In the genomic region with DNA sequence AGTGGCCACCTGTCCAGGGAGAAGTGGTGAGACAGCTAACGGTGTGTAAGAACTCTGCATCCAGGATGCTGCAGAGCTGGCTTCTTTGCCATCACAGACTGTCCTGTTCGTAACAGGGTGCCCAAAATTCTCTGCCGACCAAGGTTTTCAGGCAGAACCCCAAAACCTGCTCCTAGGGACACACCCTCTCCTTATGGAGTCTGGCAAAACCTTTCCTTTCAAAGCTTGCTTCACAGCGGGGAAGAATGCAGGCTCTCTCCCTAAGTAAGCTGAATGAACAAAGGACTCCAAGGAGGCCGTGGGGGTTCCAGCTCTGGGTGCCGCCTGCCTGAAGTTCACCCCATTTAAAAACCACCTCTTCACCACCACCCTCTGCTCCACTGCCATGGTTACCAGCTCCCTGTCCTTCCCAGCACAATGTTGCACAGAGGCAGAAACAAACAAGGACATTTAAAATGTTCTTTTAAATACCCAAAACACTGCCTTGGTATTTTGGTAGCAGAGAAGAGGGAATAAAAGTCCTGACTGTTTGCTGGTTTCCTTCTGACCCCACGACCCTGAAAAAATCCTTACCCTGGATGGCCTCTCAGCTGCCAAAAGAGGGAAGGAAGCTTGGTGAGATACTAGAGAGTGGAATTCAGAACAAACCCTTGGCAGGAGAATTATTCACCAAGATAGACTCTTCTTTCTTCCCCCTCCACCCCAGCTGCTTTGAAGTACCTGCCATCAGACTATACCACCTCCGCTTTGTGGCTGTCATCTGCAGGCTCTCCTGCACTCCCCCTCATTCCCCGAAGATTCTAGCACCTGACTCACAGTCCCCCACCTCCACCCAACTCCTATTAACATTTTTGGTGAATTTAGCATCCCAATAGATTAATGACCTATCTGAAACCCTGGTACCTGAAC, we compare ENCODE assay signal across 8 cellular contexts. TPM values are rescaled to one million over a fixed set of nuclear protein-coding genes. Genes with fewer than 3 reads are reported as not detected.
DNase-seq lines count a peak whose midpoint lies in the region; ATAC-seq and TF ChIP-seq lines count a peak whose summit lies in the region.

No MANE protein-coding gene starts in this region.

- no peaks in the 10 kb centered on the region for H3K9me3 ChIP-seq in iPS-15b (ENCODE audit: control insufficient read depth, insufficient read depth, low read length)
- H3K9me3 ChIP-seq in spleen = no peaks in the 10 kb centered on the region

- peak overlapping the region; percentile 94 for H3K4me3 Mint-ChIP-seq in Calu3 (ENCODE audit: low read depth, unreplicated experiment)
- peak overlapping the region; percentile 91 for H3K4me3 Mint-ChIP-seq in activated naive CD8-positive, alpha-beta T cell treated with anti-CD3 and anti-CD28 coated beads, Interleukin-2, amount 50 U/mL, for 24 hours

- BruUV-seq in Calu3 (replicated peaks; lab: Mats Ljungman, UMichigan) = no TSS peak

- TF ChIP-seq POLR2A in spleen (IDR thresholded peaks at IDR 0.05) = no peak

- H3K9me3 Mint-ChIP-seq in Calu3 (ENCODE audit: low read depth, unreplicated experiment) = no peaks in the 10 kb centered on the region
- no peaks in the 10 kb centered on the region for H3K9me3 Mint-ChIP-seq in activated naive CD8-positive, alpha-beta T cell treated with anti-CD3 and anti-CD28 coated beads, Interleukin-2, amount 50 U/mL, for 24 hours

- CTCF ChIA-PET in Calu3 (lab: Charles Lee) = interaction anchor here (0.9 kb wide), 1 partner anchor 181 kb away, joined by 3 read pairs; no protein-coding TSS in a partner anchor

- H3K4me1 Mint-ChIP-seq in Calu3 (ENCODE audit: low read depth, unreplicated experiment) = peaks cover 9% of the 10 kb centered on the region
- peaks cover 41% of the 10 kb centered on the region for H3K4me1 Mint-ChIP-seq in activated naive CD8-positive, alpha-beta T cell treated with anti-CD3 and anti-CD28 coated beads, Interleukin-2, amount 50 U/mL, for 24 hours

- intact Hi-C loops in Calu3 (cut with micrococcal nuclease; ENCODE audit: unreplicated experiment) (loop anchor here (2.0 kb wide), 1 partner anchor 63 kb away; no protein-coding TSS in a partner anchor), spleen (cut with DNase I; ENCODE audit: low total_unique reads) (loop anchor here (10.0 kb wide), 1 partner anchor 63 kb away; no protein-coding TSS in a partner anchor)

- H3K4me1 ChIP-seq in iPS-15b (ENCODE audit: control insufficient read depth, insufficient read depth, low read length) = peaks cover 16% of the 10 kb centered on the region
- peaks cover 22 to 60% (median 36%) of the 10 kb centered on the region in 6 donors for H3K4me1 ChIP-seq in spleen

- H3K27ac ChIP-seq in spleen = peak overlapping the region; percentile 94 to 100 (median 98)

- H3K27ac Mint-ChIP-seq in Calu3 (ENCODE audit: unreplicated experiment) = peak overlapping the region; percentile 74
- peak overlapping the region; percentile 99 for H3K27ac Mint-ChIP-seq in activated naive CD8-positive, alpha-beta T cell treated with anti-CD3 and anti-CD28 coated beads, Interleukin-2, amount 50 U/mL, for 24 hours

- no peak for DNase-seq in Calu3
- peak; percentile 33 for DNase-seq in NCI-H1417 treated with DMSO at 0.1 percent for 48 hours (lab: John Stamatoyannopoulos, UW)
- no peak for DNase-seq in activated naive CD8-positive, alpha-beta T cell treated with anti-CD3 and anti-CD28 coated beads, Interleukin-2, amount 50 U/mL, for 24 hours
- DNase-seq in spleen = no peak
- DNase-seq in activated CD4-positive, CD25-positive, alpha-beta regulatory T cell (lab: John Stamatoyannopoulos, UW) = no peak

- H3K9ac ChIP-seq in iPS-15b (ENCODE audit: low read depth, low read length) = no peak overlapping the region

- peaks cover 16% of the 10 kb centered on the region for H3K27me3 ChIP-seq in iPS-15b (ENCODE audit: control insufficient read depth, insufficient read depth, low read length)
- H3K27me3 ChIP-seq in spleen (replicated peaks in 1 of 7) = no peaks in the 10 kb centered on the region

- H3K36me3 ChIP-seq in iPS-15b (ENCODE audit: control insufficient read depth, insufficient read depth, low read length) (no peaks in the 10 kb centered on the region), spleen (no peaks in the 10 kb centered on the region)

- no peak for TF ChIP-seq CTCF in Calu3 (IDR thresholded peaks at IDR 0.05; ENCODE audit: unreplicated experiment)
- TF ChIP-seq CTCF in spleen (IDR thresholded peaks at IDR 0.05 in 8 of 11, conservative IDR thresholded peaks at IDR 0.05 in 3 of 11) = no peak

- 26 to 34% (median 32%) methylated on average over 9 of the region's 9 CpGs for WGBS in spleen, 5 donors

- ATAC-seq in activated naive CD8-positive, alpha-beta T cell treated with anti-CD3 and anti-CD28 coated beads, Interleukin-2, amount 50 U/mL, for 24 hours = no peak
- no peak for ATAC-seq in HG03565 (IDR thresholded peaks at IDR 0.05; ENCODE audit: unreplicated experiment)
- no peak for ATAC-seq in HG03108 (IDR thresholded peaks at IDR 0.05; ENCODE audit: unreplicated experiment)

- H3K4me3 ChIP-seq in iPS-15b (ENCODE audit: low read depth, low read length) = peak overlapping the region; percentile 86
- peak overlapping the region in 4 of 8 donors; percentile 41 to 75 (median 47) for H3K4me3 ChIP-seq in spleen

- peaks cover 35% of the 10 kb centered on the region for H3K36me3 Mint-ChIP-seq in Calu3 (ENCODE audit: insufficient read depth, unreplicated experiment)
- H3K36me3 Mint-ChIP-seq in activated naive CD8-positive, alpha-beta T cell treated with anti-CD3 and anti-CD28 coated beads, Interleukin-2, amount 50 U/mL, for 24 hours (ENCODE audit: low read depth) = no peaks in the 10 kb centered on the region

- H3K27me3 Mint-ChIP-seq in Calu3 (ENCODE audit: unreplicated experiment) = peaks cover 36% of the 10 kb centered on the region
- no peaks in the 10 kb centered on the region for H3K27me3 Mint-ChIP-seq in activated naive CD8-positive, alpha-beta T cell treated with anti-CD3 and anti-CD28 coated beads, Interleukin-2, amount 50 U/mL, for 24 hours

RNA-seq across cellular contexts. Expression of gene KLF9, which starts 7.1 kb away (rescaled TPM):
- total RNA-seq in Calu3 (2022) = 0.81 and 0.87 TPM in 2 replicates
- 10 to 100 TPM; 13.5 to 74.8 (median 50.4) TPM for total RNA-seq in spleen
- polyA plus RNA-seq in spleen = 10 to 100 TPM in 2 of 3 donors, 1 to 10 TPM in 1; 7.1 to 12.6 (median 12.4) TPM
